ENCODE assay signal across 18 cellular contexts in the genomic region with DNA sequence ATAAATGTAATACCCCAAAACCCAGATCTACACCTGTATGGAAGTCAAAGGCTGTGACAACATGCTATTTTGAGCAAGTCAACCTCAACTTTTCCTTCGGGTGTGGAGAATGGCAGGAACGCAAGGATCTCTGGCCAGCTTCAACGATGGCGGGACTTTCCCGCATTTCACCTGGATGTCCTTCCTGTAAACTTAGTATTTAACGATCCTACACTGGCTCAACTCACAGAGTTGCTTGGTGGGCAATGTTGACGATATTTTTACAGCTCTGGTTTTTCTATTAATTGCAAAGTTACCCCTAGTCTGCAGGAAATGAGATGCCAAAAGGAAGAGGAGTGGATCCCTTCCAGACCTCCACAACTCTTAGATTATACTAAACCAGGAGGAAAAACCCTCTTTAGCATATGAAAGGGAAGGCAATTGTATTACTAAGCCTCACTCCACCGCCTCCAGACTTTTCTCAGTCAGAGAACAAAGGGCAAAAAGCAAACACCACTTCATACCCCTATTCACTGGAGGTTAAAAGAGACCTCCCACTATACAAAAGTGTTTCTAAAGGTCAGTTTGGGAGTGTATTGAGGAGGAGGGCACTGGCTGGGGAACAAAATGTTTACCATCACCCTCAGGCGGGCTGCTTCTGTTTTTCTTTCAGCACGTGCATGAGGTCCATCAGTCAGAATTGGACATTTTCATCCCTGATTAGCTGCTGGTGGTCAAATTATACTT. TPM values are rescaled to one million over a fixed set of nuclear protein-coding genes. Genes with fewer than 3 reads are reported as not detected.
DNase-seq lines count a peak whose midpoint lies in the region; ATAC-seq and TF ChIP-seq lines count a peak whose summit lies in the region.
"Had no signal": no experiment of that assay in that cellular context is flagged by ENCODE, and none has a peak within 500 bp of the region (broad histone marks: within the 10 kb centered on the region; RNA-seq: fewer than 3 reads in every experiment).

No MANE protein-coding gene starts in this region.

- peaks cover 4 to 7% of the 10 kb centered on the region in 2 experiments for H3K4me1 ChIP-seq in trophoblast cell (ENCODE audit: control insufficient read depth in 1 of 2, insufficient read depth in 2 of 2, low read length in 2 of 2)
- H3K4me1 ChIP-seq: BLaER1, suprapubic skin had no signal

- ATAC-seq in esophagus mucosa (no peak), HG02885 (IDR thresholded peaks at IDR 0.05; ENCODE audit: poor library complexity, unreplicated experiment) (no peak)
- ATAC-seq: activated naive CD4-positive, alpha-beta T cell treated with anti-CD3 and anti-CD28 coated beads, Interleukin-2, amount 50 U/mL, for 72 hours; natural killer cell treated with Interleukin-12 subunit alpha and Interleukin-12 subunit beta and Interleukin-15 and Interleukin-18, amount 100 ng/mL, for 72 hours had no signal

- H3K4ac ChIP-seq in trophoblast cell (ENCODE audit: low read depth, low read length): no peak overlapping the region

- H3K79me2 ChIP-seq in trophoblast cell (ENCODE audit: control insufficient read depth, insufficient read depth, low read length, poor library complexity): no peaks in the 10 kb centered on the region

- H3K14ac ChIP-seq in trophoblast cell (ENCODE audit: low read length): no peak overlapping the region

- H3K4me3 ChIP-seq in H7 (ENCODE audit: insufficient read depth, low read depth, low read length): no peak overlapping the region
- H3K4me3 ChIP-seq in trophoblast cell (ENCODE audit: low read depth, low read length): no peak overlapping the region
- H3K4me3 ChIP-seq: BLaER1, right lobe of liver, suprapubic skin had no signal

- H2BK5ac ChIP-seq in trophoblast cell (ENCODE audit: low read depth, low read length, poor library complexity): no peak overlapping the region

- H3K4me3 Mint-ChIP-seq in mesothelial cell of epicardium: no peak overlapping the region
- H3K4me3 Mint-ChIP-seq: natural killer cell treated with Interleukin-12 subunit alpha and Interleukin-12 subunit beta and Interleukin-15 and Interleukin-18, amount 100 ng/mL, for 72 hours had no signal

- no peak overlapping the region for H3K27ac Mint-ChIP-seq in mesothelial cell of epicardium
- H3K27ac Mint-ChIP-seq: activated naive CD4-positive, alpha-beta T cell treated with anti-CD3 and anti-CD28 coated beads, Interleukin-2, amount 50 U/mL, for 72 hours; natural killer cell treated with Interleukin-12 subunit alpha and Interleukin-12 subunit beta and Interleukin-15 and Interleukin-18, amount 100 ng/mL, for 72 hours had no signal

- no peak overlapping the region for H3K23ac ChIP-seq in trophoblast cell (ENCODE audit: low read length)

- H2AK5ac ChIP-seq in trophoblast cell (ENCODE audit: low read length): no peak overlapping the region

- H3K27me3 ChIP-seq in H7 (ENCODE audit: control insufficient read depth, insufficient read depth, low read length): peaks cover 45% of the 10 kb centered on the region
- H3K27me3 ChIP-seq in trophoblast cell (ENCODE audit: insufficient read depth, low read length): peaks cover 4% of the 10 kb centered on the region
- H3K27me3 ChIP-seq: BLaER1, right lobe of liver, suprapubic skin had no signal

- WGBS in trophoblast cell (ENCODE audit: extremely low coverage, insufficient coverage, insufficient read length): no CpG with 5 or more reads among the region's 10 CpGs

- H3K4me2 ChIP-seq in trophoblast cell (ENCODE audit: low read length): peak overlapping the region; percentile 38
- H3K4me2 ChIP-seq: BLaER1 had no signal

- no peak overlapping the region for H3K9ac ChIP-seq in trophoblast cell (ENCODE audit: low read length)
- H3K9ac ChIP-seq: BLaER1 had no signal

- no peak overlapping the region for H2AFZ ChIP-seq in trophoblast cell (ENCODE audit: insufficient read depth, low read length, poor library complexity)

- H4K12ac ChIP-seq in trophoblast cell (ENCODE audit: low read depth, low read length): no peak overlapping the region

- TF ChIP-seq CTCF in mesothelial cell of epicardium (IDR thresholded peaks at IDR 0.05; ENCODE audit: unreplicated experiment): no peak

- no peak overlapping the region for H3K27ac ChIP-seq in trophoblast cell (ENCODE audit: low read depth, low read length)
- H3K27ac ChIP-seq: BLaER1, suprapubic skin had no signal

- H4K91ac ChIP-seq in trophoblast cell (ENCODE audit: low read depth, low read length): no peak overlapping the region

- H3K9me3 Mint-ChIP-seq in mesothelial cell of epicardium: no peaks in the 10 kb centered on the region
- H3K9me3 Mint-ChIP-seq: activated naive CD4-positive, alpha-beta T cell treated with anti-CD3 and anti-CD28 coated beads, Interleukin-2, amount 50 U/mL, for 72 hours; natural killer cell treated with Interleukin-12 subunit alpha and Interleukin-12 subunit beta and Interleukin-15 and Interleukin-18, amount 100 ng/mL, for 72 hours had no signal

- no peaks in the 10 kb centered on the region for H3K4me1 Mint-ChIP-seq in mesothelial cell of epicardium

- no peak overlapping the region for H2BK12ac ChIP-seq in trophoblast cell (ENCODE audit: low read length)

- H3K36me3 ChIP-seq in H7 (replicated peaks; ENCODE audit: control insufficient read depth, insufficient read depth, low read length) (no peaks in the 10 kb centered on the region), trophoblast cell (ENCODE audit: control insufficient read depth in 1 of 2, insufficient read depth in 2 of 2, low read length in 2 of 2) (no peaks in the 10 kb centered on the region)
- H3K36me3 ChIP-seq: BLaER1, right lobe of liver, suprapubic skin had no signal

- H3K18ac ChIP-seq in trophoblast cell (ENCODE audit: low read length): no peak overlapping the region

- DNase-seq in H7: peak; percentile 74
- peak; percentile 81 for DNase-seq in NCI-H2227 treated with DMSO at 0.1 percent for 48 hours (lab: John Stamatoyannopoulos, UW)
- peak; percentile 96 for DNase-seq in iPS DF 19.7 (ENCODE audit: low read depth, low spot score)
- no peak for DNase-seq in trophoblast cell
- no peak for DNase-seq in mesothelial cell of epicardium (ENCODE audit: low spot score in 2 of 2, unreplicated experiment in 2 of 2)
- no peak for DNase-seq in inferior parietal cortex (ENCODE audit: extremely low spot score)
- DNase-seq: activated CD4-positive, alpha-beta T cell treated with anti-CD3 and anti-CD28 coated beads, Interleukin-2, amount 50 U/mL, for 1 hour; activated T-cell treated with anti-CD3 and anti-CD28 coated beads for 4 hours; DND-41; hippocampal formation; MM.1S; right lobe of liver had no signal

- H3K9me3 ChIP-seq in trophoblast cell (ENCODE audit: insufficient read depth, low read depth, low read length): no peaks in the 10 kb centered on the region
- H3K9me3 ChIP-seq: BLaER1, right lobe of liver, suprapubic skin had no signal

- H3K36me3 Mint-ChIP-seq in mesothelial cell of epicardium: no peaks in the 10 kb centered on the region
- H3K36me3 Mint-ChIP-seq: activated naive CD4-positive, alpha-beta T cell treated with anti-CD3 and anti-CD28 coated beads, Interleukin-2, amount 50 U/mL, for 72 hours; natural killer cell treated with Interleukin-12 subunit alpha and Interleukin-12 subunit beta and Interleukin-15 and Interleukin-18, amount 100 ng/mL, for 72 hours had no signal

- H4K8ac ChIP-seq in trophoblast cell (ENCODE audit: low read depth, low read length): no peak overlapping the region

- no peak overlapping the region for H2BK120ac ChIP-seq in trophoblast cell (ENCODE audit: insufficient read depth, low read length, poor library complexity)

- no peaks in the 10 kb centered on the region for H3K79me1 ChIP-seq in trophoblast cell (ENCODE audit: low read length)

- H3K27me3 Mint-ChIP-seq in mesothelial cell of epicardium (ENCODE audit: low read depth): peaks cover 31% of the 10 kb centered on the region

RNA-seq across cellular contexts. Expression of a gene that starts 56.5 kb away (rescaled TPM):
- 7.3 and 8.9 TPM in 2 replicates for total RNA-seq in H7 (2014; rRNA removed; shearing (Covaris generic))
- polyA plus RNA-seq in trophoblast cell (2013): 25.7 and 27.4 TPM in 2 replicates
- 24.7 to 27.5 TPM (median 27.0 TPM) in 3 replicates for total RNA-seq in mesothelial cell of epicardium
- total RNA-seq in esophagus mucosa: 12.6 TPM

Comparison
In these comparisons a context has a peak if more than half of its experiments do, and no peak if none do; other contexts are left out.
1. DNase-seq: peak in H7 (single experiment), NCI-H2227 treated with DMSO at 0.1 percent for 48 hours (single experiment) and iPS DF 19.7 (single experiment); none in trophoblast cell (0 of 2), mesothelial cell of epicardium (0 of 2) and inferior parietal cortex (single experiment).